Comparison of ENCODE assay signal across 2 cellular contexts in the genomic region with DNA sequence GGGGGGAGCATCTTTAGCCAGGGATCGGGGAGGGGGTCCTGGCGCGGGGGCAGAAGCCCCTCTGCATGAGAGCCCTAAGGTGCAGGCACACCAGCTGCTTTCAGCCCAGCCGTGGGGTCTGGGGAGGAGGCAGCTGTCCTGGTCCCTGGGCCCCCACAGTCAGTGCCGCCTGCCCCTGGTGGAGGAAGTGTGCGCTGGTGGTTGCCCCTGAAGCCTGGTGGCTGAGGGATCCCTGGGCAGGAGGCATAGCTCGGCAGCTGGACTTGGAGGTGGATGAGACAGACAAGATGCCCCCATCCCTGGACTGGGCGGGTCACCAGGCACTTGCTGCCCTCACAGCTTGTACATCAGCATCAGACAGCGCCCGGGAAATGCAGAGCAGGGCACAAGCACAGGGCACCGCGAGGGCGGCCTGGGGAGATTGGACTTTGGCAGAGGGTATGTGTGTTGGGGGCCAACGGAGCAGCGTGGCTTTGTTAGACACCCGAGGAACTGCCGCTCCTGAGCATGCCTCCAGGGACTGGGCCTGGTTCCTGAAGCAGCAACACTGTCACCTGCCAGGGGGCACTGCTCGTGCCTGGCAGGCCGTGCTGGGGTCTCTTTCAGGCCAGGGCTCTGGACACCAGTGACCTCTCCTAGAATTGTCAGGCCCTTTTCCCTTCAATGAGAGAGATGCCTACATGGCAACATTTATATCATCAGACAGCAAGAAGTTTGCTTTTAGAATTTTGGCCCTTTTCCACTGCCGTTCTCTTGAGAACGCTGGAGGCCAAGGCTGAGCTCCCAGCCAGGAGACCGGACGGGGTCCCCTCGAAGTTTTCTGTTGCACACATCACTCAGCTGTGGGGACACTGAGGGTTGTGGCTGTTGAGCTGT.
TF ChIP-seq lines count a peak whose summit lies in the region.

No MANE protein-coding gene starts in this region.

TF ChIP-seq in SK-N-SH treated with all-trans-retinoic acid at 6 μM for 48 hours, 23 proteins besides CTCF, POLR2A, EP300 and RAD21 (continued from another document):
- TF ChIP-seq, protein P1, sequence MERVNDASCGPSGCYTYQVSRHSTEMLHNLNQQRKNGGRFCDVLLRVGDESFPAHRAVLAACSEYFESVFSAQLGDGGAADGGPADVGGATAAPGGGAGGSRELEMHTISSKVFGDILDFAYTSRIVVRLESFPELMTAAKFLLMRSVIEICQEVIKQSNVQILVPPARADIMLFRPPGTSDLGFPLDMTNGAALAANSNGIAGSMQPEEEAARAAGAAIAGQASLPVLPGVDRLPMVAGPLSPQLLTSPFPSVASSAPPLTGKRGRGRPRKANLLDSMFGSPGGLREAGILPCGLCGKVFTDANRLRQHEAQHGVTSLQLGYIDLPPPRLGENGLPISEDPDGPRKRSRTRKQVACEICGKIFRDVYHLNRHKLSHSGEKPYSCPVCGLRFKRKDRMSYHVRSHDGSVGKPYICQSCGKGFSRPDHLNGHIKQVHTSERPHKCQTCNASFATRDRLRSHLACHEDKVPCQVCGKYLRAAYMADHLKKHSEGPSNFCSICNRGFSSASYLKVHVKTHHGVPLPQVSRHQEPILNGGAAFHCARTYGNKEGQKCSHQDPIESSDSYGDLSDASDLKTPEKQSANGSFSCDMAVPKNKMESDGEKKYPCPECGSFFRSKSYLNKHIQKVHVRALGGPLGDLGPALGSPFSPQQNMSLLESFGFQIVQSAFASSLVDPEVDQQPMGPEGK (CRISPR knock-in tag; IDR thresholded peaks at IDR 0.05; ENCODE audit: borderline replicate concordance) = no peak

TF ChIP-seq in SK-N-SH, 30 proteins besides CTCF, POLR2A, EP300 and RAD21 (continued from another document):
- TF ChIP-seq, protein P2, sequence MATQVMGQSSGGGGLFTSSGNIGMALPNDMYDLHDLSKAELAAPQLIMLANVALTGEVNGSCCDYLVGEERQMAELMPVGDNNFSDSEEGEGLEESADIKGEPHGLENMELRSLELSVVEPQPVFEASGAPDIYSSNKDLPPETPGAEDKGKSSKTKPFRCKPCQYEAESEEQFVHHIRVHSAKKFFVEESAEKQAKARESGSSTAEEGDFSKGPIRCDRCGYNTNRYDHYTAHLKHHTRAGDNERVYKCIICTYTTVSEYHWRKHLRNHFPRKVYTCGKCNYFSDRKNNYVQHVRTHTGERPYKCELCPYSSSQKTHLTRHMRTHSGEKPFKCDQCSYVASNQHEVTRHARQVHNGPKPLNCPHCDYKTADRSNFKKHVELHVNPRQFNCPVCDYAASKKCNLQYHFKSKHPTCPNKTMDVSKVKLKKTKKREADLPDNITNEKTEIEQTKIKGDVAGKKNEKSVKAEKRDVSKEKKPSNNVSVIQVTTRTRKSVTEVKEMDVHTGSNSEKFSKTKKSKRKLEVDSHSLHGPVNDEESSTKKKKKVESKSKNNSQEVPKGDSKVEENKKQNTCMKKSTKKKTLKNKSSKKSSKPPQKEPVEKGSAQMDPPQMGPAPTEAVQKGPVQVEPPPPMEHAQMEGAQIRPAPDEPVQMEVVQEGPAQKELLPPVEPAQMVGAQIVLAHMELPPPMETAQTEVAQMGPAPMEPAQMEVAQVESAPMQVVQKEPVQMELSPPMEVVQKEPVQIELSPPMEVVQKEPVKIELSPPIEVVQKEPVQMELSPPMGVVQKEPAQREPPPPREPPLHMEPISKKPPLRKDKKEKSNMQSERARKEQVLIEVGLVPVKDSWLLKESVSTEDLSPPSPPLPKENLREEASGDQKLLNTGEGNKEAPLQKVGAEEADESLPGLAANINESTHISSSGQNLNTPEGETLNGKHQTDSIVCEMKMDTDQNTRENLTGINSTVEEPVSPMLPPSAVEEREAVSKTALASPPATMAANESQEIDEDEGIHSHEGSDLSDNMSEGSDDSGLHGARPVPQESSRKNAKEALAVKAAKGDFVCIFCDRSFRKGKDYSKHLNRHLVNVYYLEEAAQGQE (IDR thresholded peaks at IDR 0.05; ENCODE audit: low read depth, low read length) = no peak
- TF ChIP-seq EZH2phosphoT487 (IDR thresholded peaks at IDR 0.05; ENCODE audit: borderline replicate concordance, low read depth) = no peak
- no peak for TF ChIP-seq RFX5 (IDR thresholded peaks at IDR 0.05; ENCODE audit: low read length)
- TF ChIP-seq TEAD4 (IDR thresholded peaks at IDR 0.05; ENCODE audit: borderline replicate concordance, insufficient read depth) = no peak
- TF ChIP-seq FOXJ3 (CRISPR knock-in tag; IDR thresholded peaks at IDR 0.05) = no peak
- no peak for TF ChIP-seq YY1 (IDR thresholded peaks at IDR 0.05; ENCODE audit: low read depth)
- TF ChIP-seq, protein P3, sequence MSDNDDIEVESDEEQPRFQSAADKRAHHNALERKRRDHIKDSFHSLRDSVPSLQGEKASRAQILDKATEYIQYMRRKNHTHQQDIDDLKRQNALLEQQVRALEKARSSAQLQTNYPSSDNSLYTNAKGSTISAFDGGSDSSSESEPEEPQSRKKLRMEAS (IDR thresholded peaks at IDR 0.05; ENCODE audit: low read depth) = no peak
- TF ChIP-seq, protein P4, sequence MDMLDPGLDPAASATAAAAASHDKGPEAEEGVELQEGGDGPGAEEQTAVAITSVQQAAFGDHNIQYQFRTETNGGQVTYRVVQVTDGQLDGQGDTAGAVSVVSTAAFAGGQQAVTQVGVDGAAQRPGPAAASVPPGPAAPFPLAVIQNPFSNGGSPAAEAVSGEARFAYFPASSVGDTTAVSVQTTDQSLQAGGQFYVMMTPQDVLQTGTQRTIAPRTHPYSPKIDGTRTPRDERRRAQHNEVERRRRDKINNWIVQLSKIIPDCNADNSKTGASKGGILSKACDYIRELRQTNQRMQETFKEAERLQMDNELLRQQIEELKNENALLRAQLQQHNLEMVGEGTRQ (IDR thresholded peaks at IDR 0.05; ENCODE audit: borderline replicate concordance, low read depth, low read length) = no peak
- TF ChIP-seq POLR2AphosphoS5 (IDR thresholded peaks at IDR 0.05; ENCODE audit: low read depth, low read length) = no peak
- TF ChIP-seq RCOR1 (IDR thresholded peaks at IDR 0.05; ENCODE audit: low read length) = no peak
- TF ChIP-seq NRF1 (IDR thresholded peaks at IDR 0.05; ENCODE audit: low read depth, low read length) = no peak
